19 cellular contexts compared by ENCODE assay signal in genomic region chr2:239292956-239293355, GRCh38.
DNase-seq lines count a peak whose midpoint lies in the region; ATAC-seq and TF ChIP-seq lines count a peak whose summit lies in the region.
"Had no signal": no experiment of that assay in that cellular context is flagged by ENCODE, and none has a peak within 500 bp of the region (broad histone marks: within the 10 kb centered on the region; RNA-seq: fewer than 3 reads in every experiment).

No MANE protein-coding gene starts in this region.

- CTCF ChIA-PET in IMR-90 (lab: Yijun Ruan, JAX): no interaction called here

- H2AFZ ChIP-seq in IMR-90 (replicated peaks; ENCODE audit: low read length, poor library complexity): no peak overlapping the region

- no TSS peak for BruUV-seq in IMR-90 (replicated peaks; lab: Mats Ljungman, UMichigan)

- TF ChIP-seq POLR2A in IMR-90 (IDR thresholded peaks at IDR 0.05; ENCODE audit: low read depth, low read length): no peak

- no peak overlapping the region for H2AK5ac ChIP-seq in IMR-90 (ENCODE audit: low read depth, low read length)

- H4K20me1 ChIP-seq in BLaER1 treated with 17β-estradiol and CSF1 and Interleukin-3, amounts not matched to agents 10 nM and 100 nM: peaks cover 78 to 98% (median 89%) of the 10 kb centered on the region in 11 experiments; a peak in 21 of 22 replicates
- H4K20me1 ChIP-seq in IMR-90 (ENCODE audit: insufficient read depth, low read length): peaks cover 11% of the 10 kb centered on the region

- no peaks in the 10 kb centered on the region for H3K27me3 ChIP-seq in BLaER1 treated with 17β-estradiol and CSF1 and Interleukin-3, amounts not matched to agents 10 nM and 100 nM
- H3K27me3 ChIP-seq in IMR-90 (ENCODE audit: control insufficient read depth, insufficient read depth, low read length) (no peaks in the 10 kb centered on the region), right cardiac atrium (ENCODE audit: control insufficient read depth, insufficient read depth) (no peaks in the 10 kb centered on the region), psoas muscle (ENCODE audit: insufficient read depth in 3 of 3, low read length in 2 of 3) (no peaks in the 10 kb centered on the region)
- H3K27me3 ChIP-seq: breast epithelium had no signal

- intact Hi-C loops in IMR-90 (cut with micrococcal nuclease) (no loop called here), right cardiac atrium (cut with DNase I) (loop anchor here in 1 of 4 donors (10.0 kb wide), 1 partner anchor 68 kb away; no protein-coding TSS in a partner anchor), psoas muscle (cut with DNase I) (no loop called here)

- TF ChIP-seq CTCF in IMR-90 (conservative IDR thresholded peaks at IDR 0.05; ENCODE audit: low read depth, low read length) (no peak), psoas muscle (IDR thresholded peaks at IDR 0.05) (no peak)

- H4K5ac ChIP-seq in IMR-90 (ENCODE audit: low read depth, low read length): no peak overlapping the region

- no peak overlapping the region for H4K8ac ChIP-seq in IMR-90 (ENCODE audit: low read depth in 2 of 2, low read length in 2 of 2)

- ATAC-seq in IMR-90 (ENCODE audit: low read depth) (0 out of 2 replicates have a peak, but pooled peaks have one; percentile 30), right cardiac atrium (no peak), psoas muscle (no peak), GM19351 (IDR thresholded peaks at IDR 0.05; ENCODE audit: unreplicated experiment) (no peak), GM19035 (IDR thresholded peaks at IDR 0.05; ENCODE audit: unreplicated experiment) (no peak)

- H2BK120ac ChIP-seq in IMR-90 (ENCODE audit: low read depth, low read length): no peak overlapping the region

- peaks cover 44 to 95% (median 91%) of the 10 kb centered on the region in 10 experiments for H3K4me1 ChIP-seq in BLaER1 treated with 17β-estradiol and CSF1 and Interleukin-3, amounts not matched to agents 10 nM and 100 nM
- H3K4me1 ChIP-seq in IMR-90 (ENCODE audit: control insufficient read depth, insufficient read depth, low read length) (peaks cover 39% of the 10 kb centered on the region), right cardiac atrium (ENCODE audit: control insufficient read depth, insufficient read depth, low read length) (peaks cover 28% of the 10 kb centered on the region), psoas muscle (peaks cover 92% of the 10 kb centered on the region)
- H3K4me1 ChIP-seq: breast epithelium, prostate gland had no signal

- no peak overlapping the region for H3K27ac ChIP-seq in BLaER1 treated with 17β-estradiol and CSF1 and Interleukin-3, amounts not matched to agents 10 nM and 100 nM
- H3K27ac ChIP-seq in IMR-90 (ENCODE audit: insufficient read depth, low read length) (no peak overlapping the region), right cardiac atrium (ENCODE audit: low read length) (no peak overlapping the region), psoas muscle (peak overlapping the region; percentile 97)
- H3K27ac ChIP-seq: breast epithelium, prostate gland had no signal

- TF ChIP-seq RAD21 in IMR-90 (IDR thresholded peaks at IDR 0.05; ENCODE audit: low read length): no peak

- POLR2A ChIA-PET in IMR-90 (lab: Charles Lee; ENCODE audit: unreplicated experiment): no interaction called here

- in situ Hi-C loops in IMR-90 (cut with MboI; ENCODE audit: low sequenced_read_pairs): no loop called here

- no peak overlapping the region for H3K18ac ChIP-seq in IMR-90 (ENCODE audit: low read depth, low read length)

- 50% methylated on average over 2 of the region's 6 CpGs; no CpG with 5 or more reads in 1 of the 2 experiments for WGBS in IMR-90 (ENCODE audit: extremely low coverage in 2 of 2, insufficient read length in 1 of 2), 2 experiments
- WGBS in right cardiac atrium: 64% methylated on average over 6 of the region's 6 CpGs
- 58 to 72% (median 59%) methylated on average over 6 of the region's 6 CpGs for WGBS in psoas muscle, 3 donors

- peak overlapping the region in 7 of 11 experiments; percentile 12 to 97 (median 57); a peak in 10 of 22 replicates for H3K4me2 ChIP-seq in BLaER1 treated with 17β-estradiol and CSF1 and Interleukin-3, amounts not matched to agents 10 nM and 100 nM
- H3K4me2 ChIP-seq in IMR-90 (ENCODE audit: low read depth, low read length): no peak overlapping the region

- no peak overlapping the region for H2BK5ac ChIP-seq in IMR-90 (ENCODE audit: low read depth, low read length, poor library complexity, severe bottlenecking)

- peaks cover 6% of the 10 kb centered on the region for H3K9me1 ChIP-seq in IMR-90 (ENCODE audit: insufficient read depth, low read length)

- DNase-seq in IMR-90 (no peak), right cardiac atrium (peak in 2 of 3 donors; percentile 16 to 34), psoas muscle (peak in 1 of 2 donors; percentile 38), A172 (ENCODE audit: low spot score) (no peak)
- no peak for DNase-seq in stimulated activated CD8-positive, alpha-beta memory T cell treated with anti-CD3 and anti-CD28 coated beads, Interleukin-4, amount 100 ng/mL, for 48 hours
- DNase-seq: activated CD4-positive, alpha-beta T cell treated with anti-CD3 and anti-CD28 coated beads for 48 hours; activated CD8-positive, alpha-beta memory T cell treated with anti-CD3 and anti-CD28 coated beads, Interleukin-2, amount 50 U/mL, for 48 hours; DMS 273 treated with DMSO at 0.1 percent for 48 hours; hippocampal formation; kidney glomerular epithelial cell; NCI-H1436 treated with DMSO at 0.1 percent for 48 hours; SHP77 treated with DMSO at 0.1 percent for 48 hours; T-helper 9 cell had no signal

- no peak overlapping the region for H3K9ac ChIP-seq in BLaER1 treated with 17β-estradiol and CSF1 and Interleukin-3, amounts not matched to agents 10 nM and 100 nM
- H3K9ac ChIP-seq in IMR-90 (ENCODE audit: low read depth, low read length): no peak overlapping the region

- H3K56ac ChIP-seq in IMR-90 (ENCODE audit: extremely low read depth, insufficient read depth, low read length): no peak overlapping the region

- no peak overlapping the region for H2AK9ac ChIP-seq in IMR-90 (replicated peaks; ENCODE audit: low read depth, low read length, poor library complexity)

- H3K79me1 ChIP-seq in IMR-90 (ENCODE audit: low read depth in 1 of 2, low read length in 2 of 2): peaks cover 46 to 80% of the 10 kb centered on the region in 2 experiments

- no peak overlapping the region for H2BK15ac ChIP-seq in IMR-90 (ENCODE audit: low read depth, low read length)

- H3K14ac ChIP-seq in IMR-90 (replicated peaks; ENCODE audit: low read depth, low read length): 0 out of 2 replicates have a peak overlapping the region, but pooled peaks have one; percentile 26

- H3K9me3 ChIP-seq in BLaER1 treated with 17β-estradiol and CSF1 and Interleukin-3, amounts not matched to agents 10 nM and 100 nM (replicated peaks in 1 of 11): no peaks in the 10 kb centered on the region
- H3K9me3 ChIP-seq in IMR-90 (ENCODE audit: control insufficient read depth, insufficient read depth, low read length) (no peaks in the 10 kb centered on the region), right cardiac atrium (ENCODE audit: control insufficient read depth, low read length) (no peaks in the 10 kb centered on the region), psoas muscle (no peaks in the 10 kb centered on the region)
- H3K9me3 ChIP-seq: breast epithelium, HAP-1, prostate gland had no signal

- no peak overlapping the region for H3K23ac ChIP-seq in IMR-90 (ENCODE audit: low read depth, low read length)

- H3K4me3 ChIP-seq in BLaER1 treated with 17β-estradiol and CSF1 and Interleukin-3, amounts not matched to agents 10 nM and 100 nM: no peak overlapping the region
- no peak overlapping the region for H3K4me3 ChIP-seq in IMR-90 (ENCODE audit: insufficient read depth, low read depth, low read length)
- no peak overlapping the region for H3K4me3 ChIP-seq in right cardiac atrium (ENCODE audit: low read length)
- peak overlapping the region; percentile 21 for H3K4me3 ChIP-seq in psoas muscle
- H3K4me3 ChIP-seq: breast epithelium, HAP-1, prostate gland had no signal

- no peak overlapping the region for H2BK20ac ChIP-seq in IMR-90 (ENCODE audit: low read depth, low read length)

- H3K36me3 ChIP-seq in BLaER1 treated with 17β-estradiol and CSF1 and Interleukin-3, amounts not matched to agents 10 nM and 100 nM: no peaks in the 10 kb centered on the region; a peak in 1 of 22 replicates
- H3K36me3 ChIP-seq in IMR-90 (ENCODE audit: control insufficient read depth, insufficient read depth, low read length) (no peaks in the 10 kb centered on the region), psoas muscle (ENCODE audit: insufficient read depth in 1 of 2, low read depth in 1 of 2) (peaks cover 0 to 4% of the 10 kb centered on the region in 2 donors)
- H3K36me3 ChIP-seq: breast epithelium, HAP-1, prostate gland had no signal

- dilution Hi-C loops in IMR-90 (cut with HindIII; ENCODE audit: low sequenced_read_pairs, unreplicated experiment): no loop called here

- H4K91ac ChIP-seq in IMR-90 (ENCODE audit: insufficient read depth, low read depth, low read length): no peak overlapping the region

- H3K4ac ChIP-seq in IMR-90 (ENCODE audit: low read depth, low read length): no peak overlapping the region

TF ChIP-seq in IMR-90, 13 proteins besides CTCF, POLR2A, EP300 and RAD21 (continues in another document):
- TF ChIP-seq MXI1 (IDR thresholded peaks at IDR 0.05; ENCODE audit: borderline replicate concordance, low read depth, low read length): no peak
- no peak for TF ChIP-seq MAZ (IDR thresholded peaks at IDR 0.05; ENCODE audit: borderline replicate concordance, low read depth, low read length)
- TF ChIP-seq BHLHE40 (IDR thresholded peaks at IDR 0.05; ENCODE audit: low read depth, low read length): no peak
- TF ChIP-seq SMC3 (IDR thresholded peaks at IDR 0.05; ENCODE audit: low read depth, low read length): no peak
- no peak for TF ChIP-seq MAFK (IDR thresholded peaks at IDR 0.05; ENCODE audit: low read depth, low read length)
- TF ChIP-seq, protein P1, sequence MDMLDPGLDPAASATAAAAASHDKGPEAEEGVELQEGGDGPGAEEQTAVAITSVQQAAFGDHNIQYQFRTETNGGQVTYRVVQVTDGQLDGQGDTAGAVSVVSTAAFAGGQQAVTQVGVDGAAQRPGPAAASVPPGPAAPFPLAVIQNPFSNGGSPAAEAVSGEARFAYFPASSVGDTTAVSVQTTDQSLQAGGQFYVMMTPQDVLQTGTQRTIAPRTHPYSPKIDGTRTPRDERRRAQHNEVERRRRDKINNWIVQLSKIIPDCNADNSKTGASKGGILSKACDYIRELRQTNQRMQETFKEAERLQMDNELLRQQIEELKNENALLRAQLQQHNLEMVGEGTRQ (IDR thresholded peaks at IDR 0.05; ENCODE audit: low read depth, low read length): no peak
- TF ChIP-seq NFE2L2 (IDR thresholded peaks at IDR 0.05; ENCODE audit: low read depth, low read length): no peak

Comparison
In these comparisons a context has a peak if more than half of its experiments do, and no peak if none do; other contexts are left out.
1. DNase-seq: peak in right cardiac atrium (2 of 3); none in IMR-90 (single experiment), A172 (single experiment) and stimulated activated CD8-positive, alpha-beta memory T cell treated with anti-CD3 and anti-CD28 coated beads, Interleukin-4, amount 100 ng/mL, for 48 hours (single experiment).